1 cellular context compared by ENCODE assay signal in the genomic region with DNA sequence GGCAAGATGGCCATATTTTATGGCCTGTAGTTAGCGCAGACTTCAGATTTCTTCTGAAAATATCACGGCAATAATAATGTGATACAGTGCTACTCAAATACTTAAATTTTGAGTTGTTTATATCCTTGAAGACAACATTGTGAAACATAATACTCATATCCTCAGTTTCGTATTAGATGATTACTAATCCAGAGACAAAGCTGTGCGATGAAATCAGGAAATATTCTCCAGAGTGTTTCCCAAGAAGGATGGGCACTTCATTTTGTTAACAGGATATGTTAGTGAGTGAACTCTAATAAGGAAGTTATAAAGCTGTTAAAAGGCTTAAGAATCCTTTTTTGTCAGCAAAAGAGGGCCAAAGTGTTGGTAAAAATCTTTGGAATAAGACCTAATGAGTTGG.
TF ChIP-seq lines count a peak whose summit lies in the region.

No MANE protein-coding gene starts in this region.

TF ChIP-seq in GM12878, 131 proteins besides CTCF, POLR2A, EP300 and RAD21:
- TF ChIP-seq JUNB (IDR thresholded peaks at IDR 0.05) (peak; percentile 62), STAT1 (conservative IDR thresholded peaks at IDR 0.05) (no peak), IRF4 (IDR thresholded peaks at IDR 0.05; ENCODE audit: low read depth, low read length) (no peak)
